In the genomic region with DNA sequence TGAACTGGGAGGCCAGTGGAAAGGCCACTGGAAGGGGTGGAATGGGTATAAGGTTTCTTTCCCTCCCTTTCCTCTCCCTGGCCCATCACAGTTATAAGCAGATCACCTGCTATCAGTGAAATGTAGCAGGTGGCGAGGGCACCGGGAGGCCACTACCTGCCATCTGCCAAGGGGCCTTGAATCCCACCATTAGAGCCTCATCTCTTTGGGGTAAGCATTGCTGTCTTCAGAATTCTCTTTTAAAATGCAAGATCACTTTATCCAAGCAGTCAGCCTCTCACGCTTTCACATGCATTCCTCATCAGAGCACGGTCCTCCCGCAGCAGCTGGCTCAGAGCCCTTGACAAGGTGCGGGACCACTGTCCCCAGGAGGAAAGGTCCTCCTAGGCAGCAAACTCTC, we compare ENCODE assay signal across 28 cellular contexts.
"Had no signal": no experiment of that assay in that cellular context is flagged by ENCODE, and none has a peak within 500 bp of the region (broad histone marks: within the 10 kb centered on the region; RNA-seq: fewer than 3 reads in every experiment).

No MANE protein-coding gene starts in this region.

- H3K4me3 Mint-ChIP-seq: activated B cell treated with CpG ODN at 0.5 μM for 24 hours; activated CD4-positive, alpha-beta memory T cell treated with anti-CD3 and anti-CD28 coated beads for 36 hours; activated naive CD4-positive, alpha-beta T cell treated with anti-CD3 and anti-CD28 coated beads for 36 hours; activated T-cell treated with anti-CD3 and anti-CD28 coated beads, Interleukin-2, amount 50 U/mL, for 4 hours; activated T-helper 1 cell treated with anti-CD3 and anti-CD28 coated beads, Interleukin-12 subunit alpha, Interleukin-12 subunit beta, Interleukin-2, Interleukin-4 antibody, amounts not matched to agents 30 ng/mL and 10 ng/mL and 1 ng/mL, durations not matched to agents 14 hours and 24 hours and 36 hours had no signal

- H3K27me3 Mint-ChIP-seq: activated B cell treated with CpG ODN at 0.5 μM for 24 hours; activated CD4-positive, alpha-beta memory T cell treated with anti-CD3 and anti-CD28 coated beads for 36 hours had no signal

- H3K36me3 Mint-ChIP-seq: activated CD4-positive, alpha-beta memory T cell treated with anti-CD3 and anti-CD28 coated beads for 36 hours; activated naive CD4-positive, alpha-beta T cell treated with anti-CD3 and anti-CD28 coated beads, Interleukin-2, amount 50 U/mL, for 72 hours had no signal

- ATAC-seq: activated naive CD4-positive, alpha-beta T cell treated with anti-CD3 and anti-CD28 coated beads, Interleukin-2, amount 50 U/mL, for 72 hours; activated T-cell treated with anti-CD3 and anti-CD28 coated beads, Interleukin-2, amount 50 U/mL, for 4 hours; body of pancreas had no signal

- DNase-seq: activated B cell treated with CpG ODN at 0.5 μM for 24 hours; activated CD4-positive, alpha-beta memory T cell treated with anti-CD3 and anti-CD28 coated beads for 36 hours; activated CD4-positive, alpha-beta T cell treated with anti-CD3 and anti-CD28 coated beads for 4 hours; activated CD4-positive, alpha-beta T cell treated with anti-CD3 and anti-CD28 coated beads, Interleukin-2, amount 50 U/mL, for 1 hour; activated CD4-positive, CD25-positive, alpha-beta regulatory T cell treated with anti-CD3 and anti-CD28 coated beads, Interleukin-2, amount 50 U/mL, for 72 hours; activated CD8-positive, alpha-beta memory T cell treated with anti-CD3 and anti-CD28 coated beads, Interleukin-2, amount 50 U/mL, for 4 hours; activated gamma-delta T cell treated with Interleukin-2 at 50 U/mL for 16 hours; activated naive CD4-positive, alpha-beta T cell treated with anti-CD3 and anti-CD28 coated beads for 36 hours; activated T-cell treated with anti-CD3 and anti-CD28 coated beads for 4 hours; activated T-cell treated with anti-CD3 and anti-CD28 coated beads, Interleukin-2, amount 50 U/mL, for 4 hours; adrenal gland; body of pancreas; central memory CD4-positive, alpha-beta T cell; NCI-H1092 treated with DMSO at 0.1 percent for 48 hours; NCI-H1417 treated with DMSO at 0.1 percent for 48 hours; NCI-H1930; NCI-H2081 treated with DMSO at 0.1 percent for 48 hours; NCI-H510A; NCI-H748 treated with DMSO at 0.1 percent for 48 hours; OCI-M1; SHP77; SJCRH30; SK-N-SH; T-helper 1 cell; T-helper 2 cell; T-helper 9 cell had no signal

- H3K9me3 Mint-ChIP-seq: activated B cell treated with CpG ODN at 0.5 μM for 24 hours; activated CD4-positive, alpha-beta memory T cell treated with anti-CD3 and anti-CD28 coated beads for 36 hours; activated naive CD4-positive, alpha-beta T cell treated with anti-CD3 and anti-CD28 coated beads for 36 hours; activated naive CD4-positive, alpha-beta T cell treated with anti-CD3 and anti-CD28 coated beads, Interleukin-2, amount 50 U/mL, for 72 hours; activated T-cell treated with anti-CD3 and anti-CD28 coated beads, Interleukin-2, amount 50 U/mL, for 4 hours; activated T-helper 1 cell treated with anti-CD3 and anti-CD28 coated beads, Interleukin-12 subunit alpha, Interleukin-12 subunit beta, Interleukin-2, Interleukin-4 antibody, amounts not matched to agents 30 ng/mL and 10 ng/mL and 1 ng/mL, durations not matched to agents 14 hours and 24 hours and 36 hours had no signal

- H3K27ac Mint-ChIP-seq: activated B cell treated with CpG ODN at 0.5 μM for 24 hours; activated CD4-positive, alpha-beta memory T cell treated with anti-CD3 and anti-CD28 coated beads for 36 hours; activated naive CD4-positive, alpha-beta T cell treated with anti-CD3 and anti-CD28 coated beads for 36 hours; activated T-helper 1 cell treated with anti-CD3 and anti-CD28 coated beads, Interleukin-12 subunit alpha, Interleukin-12 subunit beta, Interleukin-2, Interleukin-4 antibody, amounts not matched to agents 30 ng/mL and 10 ng/mL and 1 ng/mL, durations not matched to agents 14 hours and 24 hours and 36 hours had no signal

- H3K4me1 Mint-ChIP-seq: activated B cell treated with CpG ODN at 0.5 μM for 24 hours had no signal
